Comparison of ENCODE assay signal across 15 cellular contexts in the genomic region with DNA sequence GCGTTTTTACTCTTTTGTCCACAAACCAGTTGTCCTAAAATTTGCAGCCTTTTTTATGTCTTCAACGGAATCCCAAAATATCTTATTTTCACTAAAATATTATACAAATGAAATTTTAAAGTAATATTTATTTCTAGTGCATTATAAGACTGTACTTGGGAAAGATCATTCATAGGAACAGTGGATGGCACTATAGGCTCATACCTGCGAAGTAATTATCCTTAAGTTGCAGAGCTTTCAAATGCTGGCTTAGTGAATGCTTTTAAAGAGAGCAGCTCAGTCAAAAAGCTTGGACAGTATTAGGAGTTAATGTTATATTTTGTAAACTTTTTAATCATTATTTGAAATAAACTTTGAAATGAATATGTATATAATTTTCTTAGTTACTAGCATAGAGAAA.
DNase-seq lines count a peak whose midpoint lies in the region; ATAC-seq and TF ChIP-seq lines count a peak whose summit lies in the region.
"Had no signal": no experiment of that assay in that cellular context is flagged by ENCODE, and none has a peak within 500 bp of the region (broad histone marks: within the 10 kb centered on the region; RNA-seq: fewer than 3 reads in every experiment).

No MANE protein-coding gene starts in this region.

- H3K4me3 Mint-ChIP-seq in activated naive CD4-positive, alpha-beta T cell treated with anti-CD3 and anti-CD28 coated beads, Interleukin-2, amount 10 ng/mL, durations not matched to agents 7 days and 5 days = no peak overlapping the region
- no peak overlapping the region for H3K4me3 Mint-ChIP-seq in stimulated activated memory B cell treated with anti-CD40 and anti-IgM and Interleukin-4, amounts not matched to agents 10 μg/mL and 1 μg/mL and 100 μg/mL, for 72 hours
- H3K4me3 Mint-ChIP-seq: activated CD8-positive, alpha-beta T cell treated with anti-CD3 and anti-CD28 coated beads for 36 hours; activated naive CD8-positive, alpha-beta T cell treated with anti-CD3 and anti-CD28 coated beads for 36 hours had no signal

- H3K27ac ChIP-seq in 22Rv1 = peak overlapping the region; percentile 67
- H3K27ac ChIP-seq: epithelial cell of prostate, prostate gland, uterus had no signal

- no peaks in the 10 kb centered on the region for H3K27me3 Mint-ChIP-seq in activated naive CD4-positive, alpha-beta T cell treated with anti-CD3 and anti-CD28 coated beads, Interleukin-2, amount 10 ng/mL, durations not matched to agents 7 days and 5 days
- H3K27me3 Mint-ChIP-seq in stimulated activated memory B cell treated with anti-CD40 and anti-IgM and Interleukin-4, amounts not matched to agents 10 μg/mL and 1 μg/mL and 100 μg/mL, for 72 hours = no peaks in the 10 kb centered on the region
- H3K27me3 Mint-ChIP-seq: activated CD8-positive, alpha-beta T cell treated with anti-CD3 and anti-CD28 coated beads for 36 hours; activated naive CD8-positive, alpha-beta T cell treated with anti-CD3 and anti-CD28 coated beads for 36 hours had no signal

- H3K36me3 Mint-ChIP-seq in activated naive CD4-positive, alpha-beta T cell treated with anti-CD3 and anti-CD28 coated beads, Interleukin-2, amount 10 ng/mL, durations not matched to agents 7 days and 5 days = peaks cover 2% of the 10 kb centered on the region
- H3K36me3 Mint-ChIP-seq in stimulated activated memory B cell treated with anti-CD40 and anti-IgM and Interleukin-4, amounts not matched to agents 10 μg/mL and 1 μg/mL and 100 μg/mL, for 72 hours = peaks cover 36% of the 10 kb centered on the region

- DNase-seq in GM03348 (ENCODE audit: low spot score) (peak; percentile 10), amniotic epithelial cell (ENCODE audit: low read depth) (peak; percentile 45), glomerular visceral epithelial cell (ENCODE audit: extremely low spot score) (peak; percentile 12), left colon (no peak)
- no peak for DNase-seq in activated naive CD4-positive, alpha-beta T cell treated with anti-CD3 and anti-CD28 coated beads, Interleukin-2, amount 10 ng/mL, durations not matched to agents 7 days and 5 days
- DNase-seq: activated CD8-positive, alpha-beta T cell treated with anti-CD3 and anti-CD28 coated beads for 36 hours; activated naive CD8-positive, alpha-beta T cell treated with anti-CD3 and anti-CD28 coated beads for 36 hours; NCI-H446; SW 1271; uterus had no signal

- ATAC-seq in HG03520 (IDR thresholded peaks at IDR 0.05; ENCODE audit: unreplicated experiment) (no peak), left colon (no peak)
- no peak for ATAC-seq in stimulated activated memory B cell treated with anti-CD40 and anti-IgM and Interleukin-4, amounts not matched to agents 10 μg/mL and 1 μg/mL and 100 μg/mL, for 72 hours
- ATAC-seq: activated CD8-positive, alpha-beta T cell treated with anti-CD3 and anti-CD28 coated beads for 36 hours had no signal

- no peak overlapping the region for H3K27ac Mint-ChIP-seq in activated naive CD4-positive, alpha-beta T cell treated with anti-CD3 and anti-CD28 coated beads, Interleukin-2, amount 10 ng/mL, durations not matched to agents 7 days and 5 days
- no peak overlapping the region for H3K27ac Mint-ChIP-seq in stimulated activated memory B cell treated with anti-CD40 and anti-IgM and Interleukin-4, amounts not matched to agents 10 μg/mL and 1 μg/mL and 100 μg/mL, for 72 hours
- H3K27ac Mint-ChIP-seq: activated CD8-positive, alpha-beta T cell treated with anti-CD3 and anti-CD28 coated beads for 36 hours; activated naive CD8-positive, alpha-beta T cell treated with anti-CD3 and anti-CD28 coated beads for 36 hours had no signal

- H3K9me3 Mint-ChIP-seq in activated naive CD4-positive, alpha-beta T cell treated with anti-CD3 and anti-CD28 coated beads, Interleukin-2, amount 10 ng/mL, durations not matched to agents 7 days and 5 days = no peaks in the 10 kb centered on the region
- no peaks in the 10 kb centered on the region for H3K9me3 Mint-ChIP-seq in stimulated activated memory B cell treated with anti-CD40 and anti-IgM and Interleukin-4, amounts not matched to agents 10 μg/mL and 1 μg/mL and 100 μg/mL, for 72 hours
- H3K9me3 Mint-ChIP-seq: activated CD8-positive, alpha-beta T cell treated with anti-CD3 and anti-CD28 coated beads for 36 hours; activated naive CD8-positive, alpha-beta T cell treated with anti-CD3 and anti-CD28 coated beads for 36 hours had no signal

- intact Hi-C loops in left colon (cut with DNase I, micrococcal nuclease) = no loop called here

- no peaks in the 10 kb centered on the region for H3K4me1 Mint-ChIP-seq in activated naive CD4-positive, alpha-beta T cell treated with anti-CD3 and anti-CD28 coated beads, Interleukin-2, amount 10 ng/mL, durations not matched to agents 7 days and 5 days
- H3K4me1 Mint-ChIP-seq in stimulated activated memory B cell treated with anti-CD40 and anti-IgM and Interleukin-4, amounts not matched to agents 10 μg/mL and 1 μg/mL and 100 μg/mL, for 72 hours = no peaks in the 10 kb centered on the region

- CTCF ChIA-PET in activated naive CD4-positive, alpha-beta T cell treated with anti-CD3 and anti-CD28 coated beads, Interleukin-2, amount 10 ng/mL, durations not matched to agents 7 days and 5 days (lab: Charles Lee) = interaction anchor here (1.7 kb wide), 1 partner anchor 225 kb away, joined by 3 read pairs; no protein-coding TSS in a partner anchor

- peak; percentile 33; the same call in 1 of the 2 replicates for TF ChIP-seq CTCF in 22Rv1 (IDR thresholded peaks at IDR 0.05)

Comparison
In these comparisons a context has a peak if more than half of its experiments do, and no peak if none do; other contexts are left out.
1. DNase-seq: peak in GM03348 (single experiment), amniotic epithelial cell (single experiment) and glomerular visceral epithelial cell (single experiment); none in activated naive CD4-positive, alpha-beta T cell treated with anti-CD3 and anti-CD28 coated beads, Interleukin-2, amount 10 ng/mL, durations not matched to agents 7 days and 5 days (single experiment) and left colon (0 of 2).